ENCODE assay signal across 1 cellular context in genomic region chr6:151372164-151372563, GRCh38.
TF ChIP-seq lines count a peak whose summit lies in the region.

No MANE protein-coding gene starts in this region.

TF ChIP-seq in GM23338, 12 proteins besides CTCF, POLR2A, EP300 and RAD21 (continued from another document):
- TF ChIP-seq ZNF462 (CRISPR knock-in tag; IDR thresholded peaks at IDR 0.05): no peak
- TF ChIP-seq NANOG (IDR thresholded peaks at IDR 0.05; ENCODE audit: borderline replicate concordance): no peak
- no peak for TF ChIP-seq EZH2phosphoT487 (IDR thresholded peaks at IDR 0.05; ENCODE audit: unreplicated experiment)
- TF ChIP-seq EZH2 (IDR thresholded peaks at IDR 0.05; ENCODE audit: low read depth, unreplicated experiment): no peak
- TF ChIP-seq ETS1 (IDR thresholded peaks at IDR 0.05): no peak
- no peak for TF ChIP-seq REST (IDR thresholded peaks at IDR 0.05; ENCODE audit: unreplicated experiment)
- TF ChIP-seq ZNF114 (CRISPR knock-in tag; IDR thresholded peaks at IDR 0.05): no peak
- TF ChIP-seq POLR2AphosphoS5 (IDR thresholded peaks at IDR 0.05; ENCODE audit: low read depth): no peak
- no peak for TF ChIP-seq JUNB (IDR thresholded peaks at IDR 0.05; ENCODE audit: unreplicated experiment)
- TF ChIP-seq CREB1 (CRISPR knock-in tag; IDR thresholded peaks at IDR 0.05; ENCODE audit: low read depth): no peak
- no peak for TF ChIP-seq STAT1 (IDR thresholded peaks at IDR 0.05; ENCODE audit: unreplicated experiment)
